Comparison of ENCODE assay signal across 8 cellular contexts in genomic region chr11:10930224-10930960, GRCh38.
A peak's percentile ranks its signal among the peaks of the same experiment; 100 is the strongest.
DNase-seq lines count a peak whose midpoint lies in the region; ATAC-seq, FAIRE-seq and TF ChIP-seq lines count a peak whose summit lies in the region.

No MANE protein-coding gene starts in this region.

- no TSS peak for BruUV-seq in K562 (replicated peaks; lab: Mats Ljungman, UMichigan)

- H3K4me3 ChIP-seq in K562 (no peak overlapping the region), kidney (ENCODE audit: low read length in 2 of 2) (peak overlapping the region; percentile 53 to 59)

- in situ Hi-C loops in K562 (cut with MboI), result loop anchor here (5.0 kb wide), 1 partner anchor 92 kb away; no protein-coding TSS in a partner anchor

- H3K79me2 ChIP-seq in K562 (ENCODE audit: control insufficient read depth, insufficient read depth, low read length), result no peaks in the 10 kb centered on the region

- H3K27ac ChIP-seq in K562 (ENCODE audit: extremely low read depth, low read depth, low read length), result no peak overlapping the region
- peak overlapping the region; percentile 64 to 67 for H3K27ac ChIP-seq in kidney (ENCODE audit: low read depth in 2 of 2, low read length in 2 of 2)

- CTCF ChIA-PET in K562 (lab: Yijun Ruan, JAX; ENCODE audit: low intra/inter-chr PET ratio), result no interaction called here

- no peak for TF ChIP-seq EP300 in K562 (IDR thresholded peaks at IDR 0.05; ENCODE audit: low read length)

- H3K4me3 Mint-ChIP-seq in stimulated activated naive CD8-positive, alpha-beta T cell treated with anti-CD3 and anti-CD28 coated beads, Interleukin-15, amount 100 ng/mL, for 72 hours, result peak overlapping the region; percentile 78 to 91

- peaks cover 21% of the 10 kb centered on the region for H3K4me1 Mint-ChIP-seq in stimulated activated naive CD8-positive, alpha-beta T cell treated with anti-CD3 and anti-CD28 coated beads, Interleukin-15, amount 100 ng/mL, for 72 hours

- no peak for TF ChIP-seq RAD21 in K562 (CRISPR knock-in tag; conservative IDR thresholded peaks at IDR 0.05 in 1 of 2, IDR thresholded peaks at IDR 0.05 in 1 of 2)

- peak overlapping the region in 1 of 2 experiments; percentile 56; a peak in 1 of 4 replicates for H3K9ac ChIP-seq in K562 (ENCODE audit: insufficient read depth in 1 of 2, low read depth in 2 of 2, low read length in 2 of 2)
- H3K9ac ChIP-seq in kidney (ENCODE audit: low read length in 2 of 2), result peak overlapping the region; percentile 45 to 71

- DNase-seq in NCI-H510A treated with DMSO at 0.1 percent for 48 hours (lab: John Stamatoyannopoulos, UW) (peak; percentile 2), NCI-H510A (lab: John Stamatoyannopoulos, UW) (no peak), NCI-H345 treated with DMSO at 0.1 percent for 48 hours (lab: John Stamatoyannopoulos, UW; ENCODE audit: unreplicated experiment) (peak; percentile 29), K562 (ENCODE audit: extremely low read depth in 1 of 4, low spot score in 3 of 4) (no peak), kidney (no peak)
- DNase-seq in stimulated activated naive CD8-positive, alpha-beta T cell treated with anti-CD3 and anti-CD28 coated beads, Interleukin-15, amount 100 ng/mL, for 72 hours, result peak; percentile 21 to 39

- no peaks in the 10 kb centered on the region for H3K9me1 ChIP-seq in K562 (ENCODE audit: control insufficient read depth, insufficient read depth, low read length)

- H3K27me3 ChIP-seq in K562 (ENCODE audit: control insufficient read depth in 2 of 2, insufficient read depth in 2 of 2, low read length in 2 of 2), result no peaks in the 10 kb centered on the region

- no peaks in the 10 kb centered on the region for H4K20me1 ChIP-seq in K562 (replicated peaks; ENCODE audit: control insufficient read depth, insufficient read depth, low read length)

- no peaks in the 10 kb centered on the region; the same call in 1 of the 2 replicates for H3K9me3 ChIP-seq in K562 (replicated peaks; ENCODE audit: control insufficient read depth, insufficient read depth, low read depth, low read length)
- no peaks in the 10 kb centered on the region for H3K9me3 ChIP-seq in kidney (ENCODE audit: control insufficient read depth in 1 of 2, low read length in 2 of 2)

- ATAC-seq in K562 (no peak), HG03135 (IDR thresholded peaks at IDR 0.05; ENCODE audit: unreplicated experiment) (no peak), GM18502 (IDR thresholded peaks at IDR 0.05; ENCODE audit: poor library complexity, unreplicated experiment) (no peak)
- ATAC-seq in stimulated activated naive CD8-positive, alpha-beta T cell treated with anti-CD3 and anti-CD28 coated beads, Interleukin-15, amount 100 ng/mL, for 72 hours, result peak; percentile 38

- H3K36me3 ChIP-seq in K562 (ENCODE audit: control insufficient read depth, insufficient read depth, low read length), result no peaks in the 10 kb centered on the region
- H3K36me3 ChIP-seq in kidney (ENCODE audit: control insufficient read depth in 1 of 2, insufficient read depth in 2 of 2, low read length in 2 of 2), result no peaks in the 10 kb centered on the region

- POLR2A ChIA-PET in K562 (lab: Yijun Ruan, JAX), result interaction anchor here (1.2 kb wide), 1 partner anchor 30 kb away, joined by 3 read pairs; no protein-coding TSS in a partner anchor

- H3K9me3 Mint-ChIP-seq in stimulated activated naive CD8-positive, alpha-beta T cell treated with anti-CD3 and anti-CD28 coated beads, Interleukin-15, amount 100 ng/mL, for 72 hours, result no peaks in the 10 kb centered on the region

- intact Hi-C loops in K562 (cut with micrococcal nuclease) (loop anchor here (5.0 kb wide), 1 partner anchor 857 kb away; no protein-coding TSS in a partner anchor), kidney (cut with DNase I) (no loop called here)

- WGBS in K562 (ENCODE audit: insufficient coverage, low coverage, missing lambda C conversion rate), result 85% methylated on average over 21 of the region's 34 CpGs

- FAIRE-seq in K562 (lab: Jason Lieb, UNC), result no peak
- FAIRE-seq in kidney (lab: Jason Lieb, UNC), result no peak

- peak overlapping the region; percentile 4; the same call in 1 of the 2 replicates for H2AFZ ChIP-seq in K562 (ENCODE audit: low read depth, low read length)

- no peak overlapping the region for H3K4me2 ChIP-seq in K562 (ENCODE audit: insufficient read depth, low read length)

- H3K4me1 ChIP-seq in K562 (replicated peaks in 1 of 2; ENCODE audit: control insufficient read depth in 2 of 2, insufficient read depth in 2 of 2, low read length in 2 of 2) (peaks cover 9 to 26% of the 10 kb centered on the region in 2 experiments; a peak in 4 of 5 replicates), kidney (ENCODE audit: control insufficient read depth in 1 of 2, insufficient read depth in 1 of 2, low read depth in 1 of 2, low read length in 2 of 2) (peaks cover 0 to 10% of the 10 kb centered on the region in 2 donors)

- no peak for TF ChIP-seq CTCF in K562 (IDR thresholded peaks at IDR 0.05 in 2 of 3, conservative IDR thresholded peaks at IDR 0.05 in 1 of 3; ENCODE audit: insufficient read depth in 2 of 3, low read depth in 1 of 3, low read length in 3 of 3)
- no peak for TF ChIP-seq CTCF in kidney (IDR thresholded peaks at IDR 0.05; ENCODE audit: borderline replicate concordance, extremely low read depth, insufficient read depth)

- H3K27me3 Mint-ChIP-seq in stimulated activated naive CD8-positive, alpha-beta T cell treated with anti-CD3 and anti-CD28 coated beads, Interleukin-15, amount 100 ng/mL, for 72 hours, result peaks cover 73% of the 10 kb centered on the region

- no peak for TF ChIP-seq POLR2A in K562 (conservative IDR thresholded peaks at IDR 0.05)

- no peak overlapping the region for H3K27ac Mint-ChIP-seq in stimulated activated naive CD8-positive, alpha-beta T cell treated with anti-CD3 and anti-CD28 coated beads, Interleukin-15, amount 100 ng/mL, for 72 hours

TF ChIP-seq in K562, 482 proteins besides CTCF, POLR2A, EP300 and RAD21 (continues in another document):
- TF ChIP-seq VEZF1 (CRISPR knock-in tag; IDR thresholded peaks at IDR 0.05) (no peak), MITF (IDR thresholded peaks at IDR 0.05) (no peak), ZBTB7A (IDR thresholded peaks at IDR 0.05; ENCODE audit: borderline replicate concordance, control insufficient read depth, low read depth, low read length) (no peak), ZBTB12 (CRISPR knock-in tag; IDR thresholded peaks at IDR 0.05) (no peak)
- TF ChIP-seq, protein P1, sequence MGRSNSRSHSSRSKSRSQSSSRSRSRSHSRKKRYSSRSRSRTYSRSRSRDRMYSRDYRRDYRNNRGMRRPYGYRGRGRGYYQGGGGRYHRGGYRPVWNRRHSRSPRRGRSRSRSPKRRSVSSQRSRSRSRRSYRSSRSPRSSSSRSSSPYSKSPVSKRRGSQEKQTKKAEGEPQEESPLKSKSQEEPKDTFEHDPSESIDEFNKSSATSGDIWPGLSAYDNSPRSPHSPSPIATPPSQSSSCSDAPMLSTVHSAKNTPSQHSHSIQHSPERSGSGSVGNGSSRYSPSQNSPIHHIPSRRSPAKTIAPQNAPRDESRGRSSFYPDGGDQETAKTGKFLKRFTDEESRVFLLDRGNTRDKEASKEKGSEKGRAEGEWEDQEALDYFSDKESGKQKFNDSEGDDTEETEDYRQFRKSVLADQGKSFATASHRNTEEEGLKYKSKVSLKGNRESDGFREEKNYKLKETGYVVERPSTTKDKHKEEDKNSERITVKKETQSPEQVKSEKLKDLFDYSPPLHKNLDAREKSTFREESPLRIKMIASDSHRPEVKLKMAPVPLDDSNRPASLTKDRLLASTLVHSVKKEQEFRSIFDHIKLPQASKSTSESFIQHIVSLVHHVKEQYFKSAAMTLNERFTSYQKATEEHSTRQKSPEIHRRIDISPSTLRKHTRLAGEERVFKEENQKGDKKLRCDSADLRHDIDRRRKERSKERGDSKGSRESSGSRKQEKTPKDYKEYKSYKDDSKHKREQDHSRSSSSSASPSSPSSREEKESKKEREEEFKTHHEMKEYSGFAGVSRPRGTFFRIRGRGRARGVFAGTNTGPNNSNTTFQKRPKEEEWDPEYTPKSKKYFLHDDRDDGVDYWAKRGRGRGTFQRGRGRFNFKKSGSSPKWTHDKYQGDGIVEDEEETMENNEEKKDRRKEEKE (IDR thresholded peaks at IDR 0.05; ENCODE audit: borderline replicate concordance in 1 of 2, control insufficient read depth in 1 of 2, low read depth in 2 of 2, low read length in 1 of 2), result no peak

Comparison
In these comparisons a context has a peak if more than half of its experiments do, and no peak if none do; other contexts are left out.
1. DNase-seq: peak in NCI-H510A treated with DMSO at 0.1 percent for 48 hours (single experiment), NCI-H345 treated with DMSO at 0.1 percent for 48 hours (single experiment) and stimulated activated naive CD8-positive, alpha-beta T cell treated with anti-CD3 and anti-CD28 coated beads, Interleukin-15, amount 100 ng/mL, for 72 hours (2 of 2); none in NCI-H510A (single experiment), K562 (0 of 4) and kidney (single experiment).